Comparison of ENCODE assay signal across 8 cellular contexts in genomic region chr7:873367-874002, GRCh38. TPM values are rescaled to one million over a fixed set of nuclear protein-coding genes. Genes with fewer than 3 reads are reported as not detected.
DNase-seq lines count a peak whose midpoint lies in the region; ATAC-seq and TF ChIP-seq lines count a peak whose summit lies in the region.

No MANE protein-coding gene starts in this region.

- H3K4me3 Mint-ChIP-seq in CD14-positive monocyte, result no peak overlapping the region

- intact Hi-C loops in CD14-positive monocyte (cut with micrococcal nuclease), result loop anchor here (1.0 to 10.0 kb wide), 7 partner anchors 56 to 551 kb away; partner anchors contain the start of gene ZFAND2A (in 1 of the 2)
- intact Hi-C loops in dorsolateral prefrontal cortex (cut with DNase I), result loop anchor here (2.0 to 10.0 kb wide), 5 partner anchors 56 to 551 kb away; partner anchors contain the start of gene PDGFA (in 1 of the 2)
- intact Hi-C loops in lower lobe of right lung (cut with DNase I), result no loop called here

- TF ChIP-seq CTCF in CD14-positive monocyte (IDR thresholded peaks at IDR 0.05) (peak; percentile 90), dorsolateral prefrontal cortex (IDR thresholded peaks at IDR 0.05 in 54 of 56, conservative IDR thresholded peaks at IDR 0.05 in 2 of 56; ENCODE audit: low read depth in 1 of 56, partially characterized antibody in 56 of 56) (peak; percentile 59 to 100 (median 96)), lower lobe of right lung (IDR thresholded peaks at IDR 0.05) (peak; percentile 95)

- peak overlapping the region in 5 of 59 donors; percentile 2 to 25 (median 9) for H3K4me3 ChIP-seq in dorsolateral prefrontal cortex
- no peak overlapping the region for H3K4me3 ChIP-seq in lower lobe of right lung

- H3K9me3 ChIP-seq in lower lobe of right lung, result no peaks in the 10 kb centered on the region

- H3K36me3 Mint-ChIP-seq in CD14-positive monocyte, result peaks cover 29 to 58% of the 10 kb centered on the region in 2 donors

- peaks cover 38% of the 10 kb centered on the region for H3K4me1 ChIP-seq in lower lobe of right lung

- H3K27ac ChIP-seq in dorsolateral prefrontal cortex (peak overlapping the region in 58 of 59 donors; percentile 30 to 97 (median 81)), lower lobe of right lung (peak overlapping the region; percentile 64)

- H3K4me1 Mint-ChIP-seq in CD14-positive monocyte, result peaks cover 18% of the 10 kb centered on the region

- peaks cover 0 to 3% (median 3%) of the 10 kb centered on the region in 3 donors for H3K27me3 Mint-ChIP-seq in CD14-positive monocyte (ENCODE audit: low read depth in 3 of 3)

- peak; percentile 81 for DNase-seq in CD14-positive monocyte (ENCODE audit: low spot score)
- DNase-seq in NCI-H82 (lab: John Stamatoyannopoulos, UW), result peak; percentile 89
- peak; percentile 51 to 62 for DNase-seq in activated CD4-positive, alpha-beta T cell treated with anti-CD3 and anti-CD28 coated beads, Interleukin-2, amount 50 U/mL, for 4 hours
- DNase-seq in dorsolateral prefrontal cortex, result peak; percentile 59 to 87 (median 82)
- DNase-seq in lower lobe of right lung, result peak; percentile 91
- DNase-seq in stimulated activated CD4-positive, alpha-beta T cell treated with anti-CD3 and anti-CD28 coated beads, TNF-alpha, amount 100 ng/mL, for 24 hours (ENCODE audit: low read depth in 3 of 3), result peak; percentile 49 to 71 (median 53)

- H3K36me3 ChIP-seq in lower lobe of right lung, result peaks cover 46% of the 10 kb centered on the region

- peaks cover 0 to 3% (median 2%) of the 10 kb centered on the region in 7 donors for H3K9me3 Mint-ChIP-seq in CD14-positive monocyte

- peak overlapping the region; percentile 81 to 89 (median 87) for H3K27ac Mint-ChIP-seq in CD14-positive monocyte

- ATAC-seq in HG02870 (IDR thresholded peaks at IDR 0.05; ENCODE audit: unreplicated experiment), result peak; percentile 28
- peak; percentile 57 to 77 for ATAC-seq in lower lobe of right lung
- ATAC-seq in HG02588 (IDR thresholded peaks at IDR 0.05; ENCODE audit: unreplicated experiment), result no peak

- H3K27me3 ChIP-seq in dorsolateral prefrontal cortex, result no peaks in the 10 kb centered on the region
- no peaks in the 10 kb centered on the region for H3K27me3 ChIP-seq in lower lobe of right lung (ENCODE audit: low read depth)

RNA-seq across cellular contexts. Expression of gene GET4, which starts 2.9 kb away (rescaled TPM):
- 10 to 100 TPM; 20.1 to 25.5 TPM for polyA plus RNA-seq in CD14-positive monocyte
- 10 to 100 TPM; 25.4 to 54.1 (median 40.7) TPM for total RNA-seq in dorsolateral prefrontal cortex
- 31.7 TPM for total RNA-seq in lower lobe of right lung

RNA-seq across cellular contexts. Expression of gene SUN1, which starts 41.2 kb away (rescaled TPM):
- polyA plus RNA-seq in CD14-positive monocyte, result 10 to 100 TPM; 44.2 to 51.5 TPM
- total RNA-seq in dorsolateral prefrontal cortex (100 to 1,000 TPM; 114 to 221 (median 159) TPM), lower lobe of right lung (111 TPM)
